ENCODE assay signal across 1 cellular context in the genomic region with DNA sequence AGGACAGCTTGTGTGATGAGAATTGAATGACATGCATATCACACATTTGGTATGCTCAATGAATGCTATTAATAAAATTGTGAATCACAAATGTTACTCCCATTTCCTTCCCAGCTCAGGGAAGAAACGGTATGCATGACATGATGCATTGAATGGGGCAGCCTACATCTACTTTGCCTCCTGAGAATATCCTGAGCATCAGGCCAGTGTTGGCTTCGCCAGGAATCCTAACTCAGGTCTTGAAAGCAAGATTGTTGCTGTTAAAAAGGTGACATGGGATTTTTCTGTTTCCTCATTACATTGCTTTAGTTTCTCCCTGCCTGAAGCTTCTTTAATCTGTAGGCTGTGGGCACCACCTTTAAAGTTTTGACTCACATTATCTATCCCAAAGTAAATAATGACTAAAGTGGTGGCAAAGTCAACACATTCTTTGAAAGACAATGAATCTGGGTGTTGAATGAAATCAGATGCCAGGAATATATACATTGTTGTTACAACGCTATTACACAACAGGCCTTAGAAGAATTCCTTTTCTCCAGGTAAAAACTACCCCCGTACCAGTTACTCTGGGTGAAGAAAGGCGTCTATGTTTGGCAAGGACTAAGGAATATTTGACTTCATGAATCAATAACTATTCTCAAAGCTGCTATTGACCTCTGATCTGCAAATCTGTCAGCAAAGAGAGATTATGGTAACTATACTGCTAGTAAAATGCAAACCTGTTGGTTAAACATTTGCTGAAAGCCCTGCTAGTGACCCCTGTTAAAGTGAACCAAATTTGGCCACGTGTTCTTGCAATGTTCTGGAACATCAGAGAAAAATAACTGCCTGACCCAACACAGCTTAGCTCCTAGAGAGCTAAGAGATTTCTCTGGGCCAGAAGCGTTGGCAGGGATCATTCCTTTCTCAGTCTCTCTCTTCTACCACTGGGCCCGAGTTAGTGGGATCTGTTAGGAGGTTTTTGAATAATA.
TF ChIP-seq lines count a peak whose summit lies in the region.

No MANE protein-coding gene starts in this region.

TF ChIP-seq in HepG2, 621 proteins besides CTCF, POLR2A, EP300 and RAD21 (continued from another document and continues in another):
- TF ChIP-seq, protein P1, sequence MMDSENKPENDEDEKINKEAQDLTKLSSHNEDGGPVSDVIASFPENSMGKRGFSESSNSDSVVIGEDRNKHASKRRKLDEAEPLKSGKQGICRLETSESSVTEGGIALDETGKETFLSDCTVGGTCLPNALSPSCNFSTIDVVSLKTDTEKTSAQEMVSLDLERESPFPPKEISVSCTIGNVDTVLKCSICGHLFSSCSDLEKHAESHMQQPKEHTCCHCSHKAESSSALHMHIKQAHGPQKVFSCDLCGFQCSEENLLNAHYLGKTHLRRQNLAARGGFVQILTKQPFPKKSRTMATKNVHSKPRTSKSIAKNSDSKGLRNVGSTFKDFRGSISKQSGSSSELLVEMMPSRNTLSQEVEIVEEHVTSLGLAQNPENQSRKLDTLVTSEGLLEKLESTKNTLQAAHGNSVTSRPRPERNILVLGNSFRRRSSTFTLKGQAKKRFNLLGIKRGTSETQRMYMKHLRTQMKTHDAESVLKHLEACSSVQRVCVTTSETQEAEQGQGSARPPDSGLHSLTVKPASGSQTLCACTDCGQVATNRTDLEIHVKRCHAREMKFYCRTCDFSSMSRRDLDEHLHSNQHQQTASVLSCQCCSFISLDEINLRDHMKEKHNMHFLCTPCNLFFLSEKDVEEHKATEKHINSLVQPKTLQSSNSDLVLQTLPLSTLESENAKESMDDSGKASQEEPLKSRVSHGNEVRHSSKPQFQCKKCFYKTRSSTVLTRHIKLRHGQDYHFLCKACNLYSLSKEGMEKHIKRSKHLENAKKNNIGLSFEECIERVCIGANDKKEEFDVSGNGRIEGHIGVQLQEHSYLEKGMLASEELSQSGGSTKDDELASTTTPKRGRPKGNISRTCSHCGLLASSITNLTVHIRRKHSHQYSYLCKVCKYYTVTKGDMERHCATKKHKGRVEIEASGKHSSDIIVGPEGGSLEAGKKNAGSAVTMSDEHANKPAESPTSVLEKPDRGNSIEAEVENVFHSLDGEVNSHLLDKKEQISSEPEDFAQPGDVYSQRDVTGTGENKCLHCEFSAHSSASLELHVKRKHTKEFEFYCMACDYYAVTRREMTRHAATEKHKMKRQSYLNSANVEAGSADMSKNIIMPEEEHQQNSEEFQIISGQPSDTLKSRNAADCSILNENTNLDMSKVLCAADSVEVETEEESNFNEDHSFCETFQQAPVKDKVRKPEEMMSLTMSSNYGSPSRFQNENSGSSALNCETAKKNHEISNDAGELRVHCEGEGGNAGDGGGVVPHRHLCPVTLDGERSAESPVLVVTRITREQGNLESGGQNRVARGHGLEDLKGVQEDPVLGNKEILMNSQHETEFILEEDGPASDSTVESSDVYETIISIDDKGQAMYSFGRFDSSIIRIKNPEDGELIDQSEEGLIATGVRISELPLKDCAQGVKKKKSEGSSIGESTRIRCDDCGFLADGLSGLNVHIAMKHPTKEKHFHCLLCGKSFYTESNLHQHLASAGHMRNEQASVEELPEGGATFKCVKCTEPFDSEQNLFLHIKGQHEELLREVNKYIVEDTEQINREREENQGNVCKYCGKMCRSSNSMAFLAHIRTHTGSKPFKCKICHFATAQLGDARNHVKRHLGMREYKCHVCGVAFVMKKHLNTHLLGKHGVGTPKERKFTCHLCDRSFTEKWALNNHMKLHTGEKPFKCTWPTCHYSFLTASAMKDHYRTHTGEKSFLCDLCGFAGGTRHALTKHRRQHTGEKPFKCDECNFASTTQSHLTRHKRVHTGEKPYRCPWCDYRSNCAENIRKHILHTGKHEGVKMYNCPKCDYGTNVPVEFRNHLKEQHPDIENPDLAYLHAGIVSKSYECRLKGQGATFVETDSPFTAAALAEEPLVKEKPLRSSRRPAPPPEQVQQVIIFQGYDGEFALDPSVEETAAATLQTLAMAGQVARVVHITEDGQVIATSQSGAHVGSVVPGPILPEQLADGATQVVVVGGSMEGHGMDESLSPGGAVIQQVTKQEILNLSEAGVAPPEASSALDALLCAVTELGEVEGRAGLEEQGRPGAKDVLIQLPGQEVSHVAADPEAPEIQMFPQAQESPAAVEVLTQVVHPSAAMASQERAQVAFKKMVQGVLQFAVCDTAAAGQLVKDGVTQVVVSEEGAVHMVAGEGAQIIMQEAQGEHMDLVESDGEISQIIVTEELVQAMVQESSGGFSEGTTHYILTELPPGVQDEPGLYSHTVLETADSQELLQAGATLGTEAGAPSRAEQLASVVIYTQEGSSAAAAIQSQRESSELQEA (CRISPR knock-in tag; IDR thresholded peaks at IDR 0.05; ENCODE audit: not compliant biosample characterization), result no peak
- no peak for TF ChIP-seq SNAPC2 (CRISPR knock-in tag; IDR thresholded peaks at IDR 0.05)
- TF ChIP-seq CAMTA2 (CRISPR knock-in tag; IDR thresholded peaks at IDR 0.05; ENCODE audit: borderline replicate concordance), result no peak
- no peak for TF ChIP-seq NR3C1 (CRISPR knock-in tag; IDR thresholded peaks at IDR 0.05)
- TF ChIP-seq HOXA5 (CRISPR knock-in tag; IDR thresholded peaks at IDR 0.05), result peak; percentile 83
- no peak for TF ChIP-seq RBAK (CRISPR knock-in tag; IDR thresholded peaks at IDR 0.05)
- TF ChIP-seq ELF3 (CRISPR knock-in tag; IDR thresholded peaks at IDR 0.05), result peak; percentile 57; the same call in 1 of the 2 replicates
- no peak for TF ChIP-seq ZNF790 (CRISPR knock-in tag; IDR thresholded peaks at IDR 0.05; ENCODE audit: borderline replicate concordance)
- TF ChIP-seq BRD4 (CRISPR knock-in tag; IDR thresholded peaks at IDR 0.05), result no peak
- no peak for TF ChIP-seq ZSCAN20 (CRISPR knock-in tag; IDR thresholded peaks at IDR 0.05; ENCODE audit: borderline replicate concordance)
- no peak for TF ChIP-seq CBX2 (IDR thresholded peaks at IDR 0.05; ENCODE audit: low read depth, low read length)
- no peak for TF ChIP-seq CBX2 (CRISPR knock-in tag; IDR thresholded peaks at IDR 0.05; ENCODE audit: low read depth)
- TF ChIP-seq, protein P2, sequence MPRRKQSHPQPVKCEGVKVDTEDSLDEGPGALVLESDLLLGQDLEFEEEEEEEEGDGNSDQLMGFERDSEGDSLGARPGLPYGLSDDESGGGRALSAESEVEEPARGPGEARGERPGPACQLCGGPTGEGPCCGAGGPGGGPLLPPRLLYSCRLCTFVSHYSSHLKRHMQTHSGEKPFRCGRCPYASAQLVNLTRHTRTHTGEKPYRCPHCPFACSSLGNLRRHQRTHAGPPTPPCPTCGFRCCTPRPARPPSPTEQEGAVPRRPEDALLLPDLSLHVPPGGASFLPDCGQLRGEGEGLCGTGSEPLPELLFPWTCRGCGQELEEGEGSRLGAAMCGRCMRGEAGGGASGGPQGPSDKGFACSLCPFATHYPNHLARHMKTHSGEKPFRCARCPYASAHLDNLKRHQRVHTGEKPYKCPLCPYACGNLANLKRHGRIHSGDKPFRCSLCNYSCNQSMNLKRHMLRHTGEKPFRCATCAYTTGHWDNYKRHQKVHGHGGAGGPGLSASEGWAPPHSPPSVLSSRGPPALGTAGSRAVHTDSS (CRISPR knock-in tag; conservative IDR thresholded peaks at IDR 0.05), result no peak
- TF ChIP-seq ZNF768 (CRISPR knock-in tag; IDR thresholded peaks at IDR 0.05), result no peak
- peak; percentile 56; the same call in 1 of the 2 replicates for TF ChIP-seq ZNF160 (CRISPR knock-in tag; IDR thresholded peaks at IDR 0.05)
- no peak for TF ChIP-seq TP53 (CRISPR knock-in tag; conservative IDR thresholded peaks at IDR 0.05)
- TF ChIP-seq STAG1 (CRISPR knock-in tag; IDR thresholded peaks at IDR 0.05), result no peak; the same call in 1 of the 2 replicates
- TF ChIP-seq ZNF883 (CRISPR knock-in tag; IDR thresholded peaks at IDR 0.05; ENCODE audit: not compliant biosample characterization), result no peak
- TF ChIP-seq ZNF816 (CRISPR knock-in tag; IDR thresholded peaks at IDR 0.05; ENCODE audit: borderline replicate concordance), result no peak
- TF ChIP-seq ZNF460 (CRISPR knock-in tag; IDR thresholded peaks at IDR 0.05; ENCODE audit: borderline replicate concordance), result no peak; the same call in 1 of the 2 replicates
- no peak; the same call in 1 of the 2 replicates for TF ChIP-seq KDM6A (CRISPR knock-in tag; IDR thresholded peaks at IDR 0.05; ENCODE audit: low read depth)
- TF ChIP-seq ZNF282 (IDR thresholded peaks at IDR 0.05; ENCODE audit: partially characterized antibody), result no peak
- TF ChIP-seq ZNF234 (CRISPR knock-in tag; conservative IDR thresholded peaks at IDR 0.05), result no peak
- TF ChIP-seq SIN3A (IDR thresholded peaks at IDR 0.05; ENCODE audit: borderline replicate concordance, low read depth, low read length), result no peak
- peak; percentile 52; the same call in 1 of the 2 replicates for TF ChIP-seq ZNF121 (CRISPR knock-in tag; IDR thresholded peaks at IDR 0.05)
- TF ChIP-seq, protein P3, sequence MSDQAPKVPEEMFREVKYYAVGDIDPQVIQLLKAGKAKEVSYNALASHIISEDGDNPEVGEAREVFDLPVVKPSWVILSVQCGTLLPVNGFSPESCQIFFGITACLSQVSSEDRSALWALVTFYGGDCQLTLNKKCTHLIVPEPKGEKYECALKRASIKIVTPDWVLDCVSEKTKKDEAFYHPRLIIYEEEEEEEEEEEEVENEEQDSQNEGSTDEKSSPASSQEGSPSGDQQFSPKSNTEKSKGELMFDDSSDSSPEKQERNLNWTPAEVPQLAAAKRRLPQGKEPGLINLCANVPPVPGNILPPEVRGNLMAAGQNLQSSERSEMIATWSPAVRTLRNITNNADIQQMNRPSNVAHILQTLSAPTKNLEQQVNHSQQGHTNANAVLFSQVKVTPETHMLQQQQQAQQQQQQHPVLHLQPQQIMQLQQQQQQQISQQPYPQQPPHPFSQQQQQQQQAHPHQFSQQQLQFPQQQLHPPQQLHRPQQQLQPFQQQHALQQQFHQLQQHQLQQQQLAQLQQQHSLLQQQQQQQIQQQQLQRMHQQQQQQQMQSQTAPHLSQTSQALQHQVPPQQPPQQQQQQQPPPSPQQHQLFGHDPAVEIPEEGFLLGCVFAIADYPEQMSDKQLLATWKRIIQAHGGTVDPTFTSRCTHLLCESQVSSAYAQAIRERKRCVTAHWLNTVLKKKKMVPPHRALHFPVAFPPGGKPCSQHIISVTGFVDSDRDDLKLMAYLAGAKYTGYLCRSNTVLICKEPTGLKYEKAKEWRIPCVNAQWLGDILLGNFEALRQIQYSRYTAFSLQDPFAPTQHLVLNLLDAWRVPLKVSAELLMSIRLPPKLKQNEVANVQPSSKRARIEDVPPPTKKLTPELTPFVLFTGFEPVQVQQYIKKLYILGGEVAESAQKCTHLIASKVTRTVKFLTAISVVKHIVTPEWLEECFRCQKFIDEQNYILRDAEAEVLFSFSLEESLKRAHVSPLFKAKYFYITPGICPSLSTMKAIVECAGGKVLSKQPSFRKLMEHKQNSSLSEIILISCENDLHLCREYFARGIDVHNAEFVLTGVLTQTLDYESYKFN (CRISPR knock-in tag; conservative IDR thresholded peaks at IDR 0.05), result peak; percentile 94
- 0 out of 2 replicates have a peak, but pooled peaks have one; percentile 16 for TF ChIP-seq ZFX (CRISPR knock-in tag; IDR thresholded peaks at IDR 0.05; ENCODE audit: low read depth)
- TF ChIP-seq ZNF263 (CRISPR knock-in tag; IDR thresholded peaks at IDR 0.05), result no peak
- TF ChIP-seq, protein P4, sequence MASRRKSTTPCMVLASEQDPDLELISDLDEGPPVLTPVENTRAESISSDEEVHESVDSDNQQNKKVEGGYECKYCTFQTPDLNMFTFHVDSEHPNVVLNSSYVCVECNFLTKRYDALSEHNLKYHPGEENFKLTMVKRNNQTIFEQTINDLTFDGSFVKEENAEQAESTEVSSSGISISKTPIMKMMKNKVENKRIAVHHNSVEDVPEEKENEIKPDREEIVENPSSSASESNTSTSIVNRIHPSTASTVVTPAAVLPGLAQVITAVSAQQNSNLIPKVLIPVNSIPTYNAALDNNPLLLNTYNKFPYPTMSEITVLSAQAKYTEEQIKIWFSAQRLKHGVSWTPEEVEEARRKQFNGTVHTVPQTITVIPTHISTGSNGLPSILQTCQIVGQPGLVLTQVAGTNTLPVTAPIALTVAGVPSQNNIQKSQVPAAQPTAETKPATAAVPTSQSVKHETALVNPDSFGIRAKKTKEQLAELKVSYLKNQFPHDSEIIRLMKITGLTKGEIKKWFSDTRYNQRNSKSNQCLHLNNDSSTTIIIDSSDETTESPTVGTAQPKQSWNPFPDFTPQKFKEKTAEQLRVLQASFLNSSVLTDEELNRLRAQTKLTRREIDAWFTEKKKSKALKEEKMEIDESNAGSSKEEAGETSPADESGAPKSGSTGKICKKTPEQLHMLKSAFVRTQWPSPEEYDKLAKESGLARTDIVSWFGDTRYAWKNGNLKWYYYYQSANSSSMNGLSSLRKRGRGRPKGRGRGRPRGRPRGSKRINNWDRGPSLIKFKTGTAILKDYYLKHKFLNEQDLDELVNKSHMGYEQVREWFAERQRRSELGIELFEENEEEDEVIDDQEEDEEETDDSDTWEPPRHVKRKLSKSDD (CRISPR knock-in tag; IDR thresholded peaks at IDR 0.05; ENCODE audit: low read depth), result peak; percentile 72; the same call in 1 of the 2 replicates
- TF ChIP-seq NFKBIZ (CRISPR knock-in tag; IDR thresholded peaks at IDR 0.05), result peak; percentile 91; the same call in 1 of the 2 replicates
- TF ChIP-seq, protein P5, sequence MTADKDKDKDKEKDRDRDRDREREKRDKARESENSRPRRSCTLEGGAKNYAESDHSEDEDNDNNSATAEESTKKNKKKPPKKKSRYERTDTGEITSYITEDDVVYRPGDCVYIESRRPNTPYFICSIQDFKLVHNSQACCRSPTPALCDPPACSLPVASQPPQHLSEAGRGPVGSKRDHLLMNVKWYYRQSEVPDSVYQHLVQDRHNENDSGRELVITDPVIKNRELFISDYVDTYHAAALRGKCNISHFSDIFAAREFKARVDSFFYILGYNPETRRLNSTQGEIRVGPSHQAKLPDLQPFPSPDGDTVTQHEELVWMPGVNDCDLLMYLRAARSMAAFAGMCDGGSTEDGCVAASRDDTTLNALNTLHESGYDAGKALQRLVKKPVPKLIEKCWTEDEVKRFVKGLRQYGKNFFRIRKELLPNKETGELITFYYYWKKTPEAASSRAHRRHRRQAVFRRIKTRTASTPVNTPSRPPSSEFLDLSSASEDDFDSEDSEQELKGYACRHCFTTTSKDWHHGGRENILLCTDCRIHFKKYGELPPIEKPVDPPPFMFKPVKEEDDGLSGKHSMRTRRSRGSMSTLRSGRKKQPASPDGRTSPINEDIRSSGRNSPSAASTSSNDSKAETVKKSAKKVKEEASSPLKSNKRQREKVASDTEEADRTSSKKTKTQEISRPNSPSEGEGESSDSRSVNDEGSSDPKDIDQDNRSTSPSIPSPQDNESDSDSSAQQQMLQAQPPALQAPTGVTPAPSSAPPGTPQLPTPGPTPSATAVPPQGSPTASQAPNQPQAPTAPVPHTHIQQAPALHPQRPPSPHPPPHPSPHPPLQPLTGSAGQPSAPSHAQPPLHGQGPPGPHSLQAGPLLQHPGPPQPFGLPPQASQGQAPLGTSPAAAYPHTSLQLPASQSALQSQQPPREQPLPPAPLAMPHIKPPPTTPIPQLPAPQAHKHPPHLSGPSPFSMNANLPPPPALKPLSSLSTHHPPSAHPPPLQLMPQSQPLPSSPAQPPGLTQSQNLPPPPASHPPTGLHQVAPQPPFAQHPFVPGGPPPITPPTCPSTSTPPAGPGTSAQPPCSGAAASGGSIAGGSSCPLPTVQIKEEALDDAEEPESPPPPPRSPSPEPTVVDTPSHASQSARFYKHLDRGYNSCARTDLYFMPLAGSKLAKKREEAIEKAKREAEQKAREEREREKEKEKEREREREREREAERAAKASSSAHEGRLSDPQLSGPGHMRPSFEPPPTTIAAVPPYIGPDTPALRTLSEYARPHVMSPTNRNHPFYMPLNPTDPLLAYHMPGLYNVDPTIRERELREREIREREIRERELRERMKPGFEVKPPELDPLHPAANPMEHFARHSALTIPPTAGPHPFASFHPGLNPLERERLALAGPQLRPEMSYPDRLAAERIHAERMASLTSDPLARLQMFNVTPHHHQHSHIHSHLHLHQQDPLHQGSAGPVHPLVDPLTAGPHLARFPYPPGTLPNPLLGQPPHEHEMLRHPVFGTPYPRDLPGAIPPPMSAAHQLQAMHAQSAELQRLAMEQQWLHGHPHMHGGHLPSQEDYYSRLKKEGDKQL (CRISPR knock-in tag; IDR thresholded peaks at IDR 0.05; ENCODE audit: low read depth), result peak; percentile 98
- TF ChIP-seq NR2C2 (CRISPR knock-in tag; IDR thresholded peaks at IDR 0.05; ENCODE audit: borderline replicate concordance), result peak; percentile 78; the same call in 1 of the 2 replicates
- no peak for TF ChIP-seq ZSCAN21 (CRISPR knock-in tag; IDR thresholded peaks at IDR 0.05; ENCODE audit: borderline replicate concordance)
